ENCODE assay signal across 25 cellular contexts in the genomic region with DNA sequence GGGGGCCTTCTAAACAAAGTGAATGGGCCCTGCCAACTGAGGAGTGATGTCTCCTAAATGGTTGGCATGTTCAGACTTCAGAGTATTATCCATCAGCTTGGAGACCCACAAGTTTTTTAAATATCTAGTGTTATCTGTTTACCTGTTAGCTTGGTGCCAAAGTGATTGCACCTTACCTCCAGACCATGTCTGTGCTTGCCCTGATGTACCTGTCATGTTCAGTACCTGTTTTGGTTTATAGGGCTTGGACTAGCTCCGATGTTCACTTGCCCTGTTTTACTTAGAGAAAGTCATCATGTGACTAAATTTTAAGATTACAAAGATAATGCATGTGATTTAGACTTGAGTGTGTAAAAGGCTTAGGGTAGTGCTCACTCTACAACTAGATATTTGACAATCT.
"Had no signal": no experiment of that assay in that cellular context is flagged by ENCODE, and none has a peak within 500 bp of the region (broad histone marks: within the 10 kb centered on the region; RNA-seq: fewer than 3 reads in every experiment).

No MANE protein-coding gene starts in this region.

- H3K4me3 ChIP-seq: cardiac muscle cell, Peyer's patch, SJCRH30 had no signal

- H3K4me1 Mint-ChIP-seq: activated naive CD8-positive, alpha-beta T cell treated with anti-CD3 and anti-CD28 coated beads, Interleukin-2, amount 50 U/mL, for 24 hours had no signal

- DNase-seq: activated CD4-positive, alpha-beta T cell treated with anti-CD3 and anti-CD28 coated beads for 4 hours; activated CD4-positive, alpha-beta T cell treated with anti-CD3 and anti-CD28 coated beads, Interleukin-2, amount 50 U/mL, for 4 hours; activated CD8-positive, alpha-beta memory T cell treated with anti-CD3 and anti-CD28 coated beads for 24 hours; activated effector memory CD4-positive, alpha-beta T cell treated with anti-CD3 and anti-CD28 coated beads, Interleukin-2, amount 50 U/mL, for 16 hours; activated naive CD4-positive, alpha-beta T cell treated with Interleukin-2 at 50 U/mL for 16 hours; activated naive CD8-positive, alpha-beta T cell treated with anti-CD3 and anti-CD28 coated beads, Interleukin-2, amount 50 U/mL, for 24 hours; activated T-cell treated with anti-CD3 and anti-CD28 coated beads, Interleukin-2, amount 50 U/mL, for 4 hours; amygdala; cerebellar nuclear complex; NCI-H1092; NCI-H1417; NCI-H1930; NCI-H345; NCI-H510A; Peyer's patch; Right ventricle myocardium superior; SJCRH30; SK-N-SH; T-helper 1 cell; WERI-Rb-1 had no signal

- H3K27ac Mint-ChIP-seq: activated naive CD8-positive, alpha-beta T cell treated with anti-CD3 and anti-CD28 coated beads, Interleukin-2, amount 50 U/mL, for 24 hours; brain had no signal

- ATAC-seq: activated CD4-positive, CD25-positive, alpha-beta regulatory T cell treated with anti-CD3 and anti-CD28 coated beads, Interleukin-2, amount 50 U/mL, for 24 hours; activated naive CD4-positive, alpha-beta T cell treated with anti-CD3 and anti-CD28 coated beads, Interleukin-2, amount 50 U/mL, for 72 hours; activated naive CD8-positive, alpha-beta T cell treated with anti-CD3 and anti-CD28 coated beads, Interleukin-2, amount 50 U/mL, for 24 hours; activated T-cell treated with anti-CD3 and anti-CD28 coated beads, Interleukin-2, amount 50 U/mL, for 4 hours had no signal

- H3K9me3 Mint-ChIP-seq: activated naive CD4-positive, alpha-beta T cell treated with anti-CD3 and anti-CD28 coated beads, Interleukin-2, amount 50 U/mL, for 72 hours; activated naive CD8-positive, alpha-beta T cell treated with anti-CD3 and anti-CD28 coated beads, Interleukin-2, amount 50 U/mL, for 24 hours; activated T-cell treated with anti-CD3 and anti-CD28 coated beads, Interleukin-2, amount 50 U/mL, for 4 hours; brain had no signal

- H3K27me3 Mint-ChIP-seq: activated naive CD8-positive, alpha-beta T cell treated with anti-CD3 and anti-CD28 coated beads, Interleukin-2, amount 50 U/mL, for 24 hours; brain had no signal

- H3K36me3 Mint-ChIP-seq: activated naive CD4-positive, alpha-beta T cell treated with anti-CD3 and anti-CD28 coated beads, Interleukin-2, amount 50 U/mL, for 72 hours had no signal

- H3K9me3 ChIP-seq: Peyer's patch, SJCRH30, SK-N-SH had no signal

- H3K27me3 ChIP-seq: cardiac muscle cell, Peyer's patch, SJCRH30 had no signal

- H3K4me3 Mint-ChIP-seq: activated naive CD8-positive, alpha-beta T cell treated with anti-CD3 and anti-CD28 coated beads, Interleukin-2, amount 50 U/mL, for 24 hours; activated T-cell treated with anti-CD3 and anti-CD28 coated beads, Interleukin-2, amount 50 U/mL, for 4 hours; brain had no signal

- H3K27ac ChIP-seq: cardiac muscle cell, Peyer's patch, RWPE1, SJCRH30, WERI-Rb-1 had no signal

- H3K4me1 ChIP-seq: Peyer's patch had no signal

- H3K36me3 ChIP-seq: cardiac muscle cell, Peyer's patch, SJCRH30, WERI-Rb-1 had no signal
